In genomic region chr2:69054431-69054830, GRCh38 we compare ENCODE assay signal across 1 cellular context.
A peak's percentile ranks its signal among the peaks of the same experiment; 100 is the strongest.
TF ChIP-seq lines count a peak whose summit lies in the region.

No MANE protein-coding gene starts in this region.

TF ChIP-seq in GM12878, 131 proteins besides CTCF, POLR2A, EP300 and RAD21 (continued from another document and continues in another):
- TF ChIP-seq FOXM1 (IDR thresholded peaks at IDR 0.05; ENCODE audit: low read depth, low read length) (no peak), KLF5 (IDR thresholded peaks at IDR 0.05; ENCODE audit: partially characterized antibody) (no peak), ZNF207 (IDR thresholded peaks at IDR 0.05; ENCODE audit: borderline replicate concordance) (no peak), IKZF1 (conservative IDR thresholded peaks at IDR 0.05) (no peak), RCOR1 (conservative IDR thresholded peaks at IDR 0.05; ENCODE audit: low read depth, low read length) (no peak), MTA2 (IDR thresholded peaks at IDR 0.05; ENCODE audit: low read depth) (no peak), PAX8 (IDR thresholded peaks at IDR 0.05) (no peak), CBFB (IDR thresholded peaks at IDR 0.05; ENCODE audit: low read depth) (peak; percentile 82), TARDBP (IDR thresholded peaks at IDR 0.05; ENCODE audit: borderline replicate concordance) (no peak), KAT2A (conservative IDR thresholded peaks at IDR 0.05; ENCODE audit: control insufficient read depth, low read depth, low read length) (no peak), IKZF2 (IDR thresholded peaks at IDR 0.05) (no peak), MEF2B (IDR thresholded peaks at IDR 0.05; ENCODE audit: partially characterized antibody, poor library complexity, severe bottlenecking) (no peak), KDM1A (IDR thresholded peaks at IDR 0.05; ENCODE audit: borderline replicate concordance) (no peak), YY1 (IDR thresholded peaks at IDR 0.05; ENCODE audit: low read depth, low read length) (no peak), MEF2A (IDR thresholded peaks at IDR 0.05; ENCODE audit: insufficient read depth, low read depth, low read length) (peak; percentile 66; the same call in 1 of the 2 replicates), CEBPB (IDR thresholded peaks at IDR 0.05; ENCODE audit: borderline replicate concordance in 1 of 2, low read depth in 2 of 2, low read length in 2 of 2) (0 out of 4 replicates have a peak, but pooled peaks of 1 of the 2 experiments have one; percentile 32), PBX3 (IDR thresholded peaks at IDR 0.05; ENCODE audit: insufficient replicate concordance, low read depth, low read length) (no peak), HDAC6 (IDR thresholded peaks at IDR 0.05; ENCODE audit: unreplicated experiment) (no peak), SMAD5 (IDR thresholded peaks at IDR 0.05; ENCODE audit: low read depth) (no peak), NFXL1 (IDR thresholded peaks at IDR 0.05; ENCODE audit: borderline replicate concordance) (no peak), ASH2L (IDR thresholded peaks at IDR 0.05; ENCODE audit: borderline replicate concordance, low read depth) (no peak), YBX1 (IDR thresholded peaks at IDR 0.05) (no peak), RFX5 (IDR thresholded peaks at IDR 0.05; ENCODE audit: low read depth, low read length) (no peak), JUND (IDR thresholded peaks at IDR 0.05; ENCODE audit: low read depth, low read length) (no peak), USF2 (IDR thresholded peaks at IDR 0.05; ENCODE audit: borderline replicate concordance, low read depth, low read length) (no peak), ZZZ3 (IDR thresholded peaks at IDR 0.05; ENCODE audit: control insufficient read depth, insufficient read length, low read depth) (no peak), MYC (IDR thresholded peaks at IDR 0.05; ENCODE audit: insufficient read depth, insufficient read length, insufficient replicate concordance, low read length, severe bottlenecking) (no peak), JUNB (IDR thresholded peaks at IDR 0.05) (peak; percentile 86), BCL11A (IDR thresholded peaks at IDR 0.05; ENCODE audit: low read depth, low read length) (peak; percentile 73; the same call in 1 of the 2 replicates), IRF4 (IDR thresholded peaks at IDR 0.05; ENCODE audit: low read depth, low read length) (peak; percentile 86; the same call in 1 of the 2 replicates), ZBED1 (IDR thresholded peaks at IDR 0.05; ENCODE audit: borderline replicate concordance) (no peak), TCF7 (IDR thresholded peaks at IDR 0.05; ENCODE audit: borderline replicate concordance) (no peak), MXI1 (IDR thresholded peaks at IDR 0.05; ENCODE audit: low read depth, low read length) (no peak), CBX3 (IDR thresholded peaks at IDR 0.05; ENCODE audit: borderline replicate concordance, low read depth) (no peak), CHD2 (IDR thresholded peaks at IDR 0.05; ENCODE audit: borderline replicate concordance, low read depth, low read length) (no peak), PML (IDR thresholded peaks at IDR 0.05; ENCODE audit: low read length) (no peak), LARP7 (IDR thresholded peaks at IDR 0.05) (no peak), PAX5 (IDR thresholded peaks at IDR 0.05; ENCODE audit: borderline replicate concordance, low read depth, low read length) (peak; percentile 57; the same call in 1 of the 2 replicates), SP1 (IDR thresholded peaks at IDR 0.05; ENCODE audit: low read depth, low read length) (no peak), FOXK2 (IDR thresholded peaks at IDR 0.05) (no peak), NR2C2 (IDR thresholded peaks at IDR 0.05; ENCODE audit: borderline replicate concordance, control insufficient read depth, insufficient read length, low read depth) (no peak), RUNX3 (IDR thresholded peaks at IDR 0.05; ENCODE audit: low read length) (peak; percentile 99)
- TF ChIP-seq, protein P1, sequence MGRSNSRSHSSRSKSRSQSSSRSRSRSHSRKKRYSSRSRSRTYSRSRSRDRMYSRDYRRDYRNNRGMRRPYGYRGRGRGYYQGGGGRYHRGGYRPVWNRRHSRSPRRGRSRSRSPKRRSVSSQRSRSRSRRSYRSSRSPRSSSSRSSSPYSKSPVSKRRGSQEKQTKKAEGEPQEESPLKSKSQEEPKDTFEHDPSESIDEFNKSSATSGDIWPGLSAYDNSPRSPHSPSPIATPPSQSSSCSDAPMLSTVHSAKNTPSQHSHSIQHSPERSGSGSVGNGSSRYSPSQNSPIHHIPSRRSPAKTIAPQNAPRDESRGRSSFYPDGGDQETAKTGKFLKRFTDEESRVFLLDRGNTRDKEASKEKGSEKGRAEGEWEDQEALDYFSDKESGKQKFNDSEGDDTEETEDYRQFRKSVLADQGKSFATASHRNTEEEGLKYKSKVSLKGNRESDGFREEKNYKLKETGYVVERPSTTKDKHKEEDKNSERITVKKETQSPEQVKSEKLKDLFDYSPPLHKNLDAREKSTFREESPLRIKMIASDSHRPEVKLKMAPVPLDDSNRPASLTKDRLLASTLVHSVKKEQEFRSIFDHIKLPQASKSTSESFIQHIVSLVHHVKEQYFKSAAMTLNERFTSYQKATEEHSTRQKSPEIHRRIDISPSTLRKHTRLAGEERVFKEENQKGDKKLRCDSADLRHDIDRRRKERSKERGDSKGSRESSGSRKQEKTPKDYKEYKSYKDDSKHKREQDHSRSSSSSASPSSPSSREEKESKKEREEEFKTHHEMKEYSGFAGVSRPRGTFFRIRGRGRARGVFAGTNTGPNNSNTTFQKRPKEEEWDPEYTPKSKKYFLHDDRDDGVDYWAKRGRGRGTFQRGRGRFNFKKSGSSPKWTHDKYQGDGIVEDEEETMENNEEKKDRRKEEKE (IDR thresholded peaks at IDR 0.05), result no peak
- TF ChIP-seq, protein P2, sequence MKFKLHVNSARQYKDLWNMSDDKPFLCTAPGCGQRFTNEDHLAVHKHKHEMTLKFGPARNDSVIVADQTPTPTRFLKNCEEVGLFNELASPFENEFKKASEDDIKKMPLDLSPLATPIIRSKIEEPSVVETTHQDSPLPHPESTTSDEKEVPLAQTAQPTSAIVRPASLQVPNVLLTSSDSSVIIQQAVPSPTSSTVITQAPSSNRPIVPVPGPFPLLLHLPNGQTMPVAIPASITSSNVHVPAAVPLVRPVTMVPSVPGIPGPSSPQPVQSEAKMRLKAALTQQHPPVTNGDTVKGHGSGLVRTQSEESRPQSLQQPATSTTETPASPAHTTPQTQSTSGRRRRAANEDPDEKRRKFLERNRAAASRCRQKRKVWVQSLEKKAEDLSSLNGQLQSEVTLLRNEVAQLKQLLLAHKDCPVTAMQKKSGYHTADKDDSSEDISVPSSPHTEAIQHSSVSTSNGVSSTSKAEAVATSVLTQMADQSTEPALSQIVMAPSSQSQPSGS (IDR thresholded peaks at IDR 0.05; ENCODE audit: low read length), result peak; percentile 91
- TF ChIP-seq, protein P3, sequence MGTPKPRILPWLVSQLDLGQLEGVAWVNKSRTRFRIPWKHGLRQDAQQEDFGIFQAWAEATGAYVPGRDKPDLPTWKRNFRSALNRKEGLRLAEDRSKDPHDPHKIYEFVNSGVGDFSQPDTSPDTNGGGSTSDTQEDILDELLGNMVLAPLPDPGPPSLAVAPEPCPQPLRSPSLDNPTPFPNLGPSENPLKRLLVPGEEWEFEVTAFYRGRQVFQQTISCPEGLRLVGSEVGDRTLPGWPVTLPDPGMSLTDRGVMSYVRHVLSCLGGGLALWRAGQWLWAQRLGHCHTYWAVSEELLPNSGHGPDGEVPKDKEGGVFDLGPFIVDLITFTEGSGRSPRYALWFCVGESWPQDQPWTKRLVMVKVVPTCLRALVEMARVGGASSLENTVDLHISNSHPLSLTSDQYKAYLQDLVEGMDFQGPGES (IDR thresholded peaks at IDR 0.05), result no peak
- TF ChIP-seq, protein P4, sequence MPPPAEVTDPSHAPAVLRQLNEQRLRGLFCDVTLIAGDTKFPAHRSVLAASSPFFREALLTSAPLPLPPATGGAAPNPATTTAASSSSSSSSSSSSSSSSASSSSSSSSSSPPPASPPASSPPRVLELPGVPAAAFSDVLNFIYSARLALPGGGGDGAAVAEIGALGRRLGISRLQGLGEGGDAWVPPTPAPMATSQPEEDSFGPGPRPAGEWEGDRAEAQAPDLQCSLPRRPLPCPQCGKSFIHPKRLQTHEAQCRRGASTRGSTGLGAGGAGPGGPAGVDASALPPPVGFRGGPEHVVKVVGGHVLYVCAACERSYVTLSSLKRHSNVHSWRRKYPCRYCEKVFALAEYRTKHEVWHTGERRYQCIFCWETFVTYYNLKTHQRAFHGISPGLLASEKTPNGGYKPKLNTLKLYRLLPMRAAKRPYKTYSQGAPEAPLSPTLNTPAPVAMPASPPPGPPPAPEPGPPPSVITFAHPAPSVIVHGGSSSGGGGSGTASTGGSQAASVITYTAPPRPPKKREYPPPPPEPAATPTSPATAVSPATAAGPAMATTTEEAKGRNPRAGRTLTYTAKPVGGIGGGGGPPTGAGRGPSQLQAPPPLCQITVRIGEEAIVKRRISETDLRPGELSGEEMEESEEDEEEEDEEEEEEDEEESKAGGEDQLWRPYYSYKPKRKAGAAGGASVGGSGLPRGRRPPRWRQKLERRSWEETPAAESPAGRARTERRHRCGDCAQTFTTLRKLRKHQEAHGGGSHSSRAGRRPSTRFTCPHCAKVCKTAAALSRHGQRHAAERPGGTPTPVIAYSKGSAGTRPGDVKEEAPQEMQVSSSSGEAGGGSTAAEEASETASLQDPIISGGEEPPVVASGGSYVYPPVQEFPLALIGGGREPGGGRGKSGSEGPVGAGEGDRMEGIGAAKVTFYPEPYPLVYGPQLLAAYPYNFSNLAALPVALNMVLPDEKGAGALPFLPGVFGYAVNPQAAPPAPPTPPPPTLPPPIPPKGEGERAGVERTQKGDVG (CRISPR knock-in tag; IDR thresholded peaks at IDR 0.05), result no peak
- TF ChIP-seq, protein P5, sequence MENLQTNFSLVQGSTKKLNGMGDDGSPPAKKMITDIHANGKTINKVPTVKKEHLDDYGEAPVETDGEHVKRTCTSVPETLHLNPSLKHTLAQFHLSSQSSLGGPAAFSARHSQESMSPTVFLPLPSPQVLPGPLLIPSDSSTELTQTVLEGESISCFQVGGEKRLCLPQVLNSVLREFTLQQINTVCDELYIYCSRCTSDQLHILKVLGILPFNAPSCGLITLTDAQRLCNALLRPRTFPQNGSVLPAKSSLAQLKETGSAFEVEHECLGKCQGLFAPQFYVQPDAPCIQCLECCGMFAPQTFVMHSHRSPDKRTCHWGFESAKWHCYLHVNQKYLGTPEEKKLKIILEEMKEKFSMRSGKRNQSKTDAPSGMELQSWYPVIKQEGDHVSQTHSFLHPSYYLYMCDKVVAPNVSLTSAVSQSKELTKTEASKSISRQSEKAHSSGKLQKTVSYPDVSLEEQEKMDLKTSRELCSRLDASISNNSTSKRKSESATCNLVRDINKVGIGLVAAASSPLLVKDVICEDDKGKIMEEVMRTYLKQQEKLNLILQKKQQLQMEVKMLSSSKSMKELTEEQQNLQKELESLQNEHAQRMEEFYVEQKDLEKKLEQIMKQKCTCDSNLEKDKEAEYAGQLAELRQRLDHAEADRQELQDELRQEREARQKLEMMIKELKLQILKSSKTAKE (IDR thresholded peaks at IDR 0.05; ENCODE audit: low read depth, poor library complexity, severe bottlenecking), result no peak
- TF ChIP-seq, protein P6, sequence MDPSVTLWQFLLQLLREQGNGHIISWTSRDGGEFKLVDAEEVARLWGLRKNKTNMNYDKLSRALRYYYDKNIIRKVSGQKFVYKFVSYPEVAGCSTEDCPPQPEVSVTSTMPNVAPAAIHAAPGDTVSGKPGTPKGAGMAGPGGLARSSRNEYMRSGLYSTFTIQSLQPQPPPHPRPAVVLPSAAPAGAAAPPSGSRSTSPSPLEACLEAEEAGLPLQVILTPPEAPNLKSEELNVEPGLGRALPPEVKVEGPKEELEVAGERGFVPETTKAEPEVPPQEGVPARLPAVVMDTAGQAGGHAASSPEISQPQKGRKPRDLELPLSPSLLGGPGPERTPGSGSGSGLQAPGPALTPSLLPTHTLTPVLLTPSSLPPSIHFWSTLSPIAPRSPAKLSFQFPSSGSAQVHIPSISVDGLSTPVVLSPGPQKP (IDR thresholded peaks at IDR 0.05; ENCODE audit: low read depth, low read length), result no peak
- TF ChIP-seq, protein P7, sequence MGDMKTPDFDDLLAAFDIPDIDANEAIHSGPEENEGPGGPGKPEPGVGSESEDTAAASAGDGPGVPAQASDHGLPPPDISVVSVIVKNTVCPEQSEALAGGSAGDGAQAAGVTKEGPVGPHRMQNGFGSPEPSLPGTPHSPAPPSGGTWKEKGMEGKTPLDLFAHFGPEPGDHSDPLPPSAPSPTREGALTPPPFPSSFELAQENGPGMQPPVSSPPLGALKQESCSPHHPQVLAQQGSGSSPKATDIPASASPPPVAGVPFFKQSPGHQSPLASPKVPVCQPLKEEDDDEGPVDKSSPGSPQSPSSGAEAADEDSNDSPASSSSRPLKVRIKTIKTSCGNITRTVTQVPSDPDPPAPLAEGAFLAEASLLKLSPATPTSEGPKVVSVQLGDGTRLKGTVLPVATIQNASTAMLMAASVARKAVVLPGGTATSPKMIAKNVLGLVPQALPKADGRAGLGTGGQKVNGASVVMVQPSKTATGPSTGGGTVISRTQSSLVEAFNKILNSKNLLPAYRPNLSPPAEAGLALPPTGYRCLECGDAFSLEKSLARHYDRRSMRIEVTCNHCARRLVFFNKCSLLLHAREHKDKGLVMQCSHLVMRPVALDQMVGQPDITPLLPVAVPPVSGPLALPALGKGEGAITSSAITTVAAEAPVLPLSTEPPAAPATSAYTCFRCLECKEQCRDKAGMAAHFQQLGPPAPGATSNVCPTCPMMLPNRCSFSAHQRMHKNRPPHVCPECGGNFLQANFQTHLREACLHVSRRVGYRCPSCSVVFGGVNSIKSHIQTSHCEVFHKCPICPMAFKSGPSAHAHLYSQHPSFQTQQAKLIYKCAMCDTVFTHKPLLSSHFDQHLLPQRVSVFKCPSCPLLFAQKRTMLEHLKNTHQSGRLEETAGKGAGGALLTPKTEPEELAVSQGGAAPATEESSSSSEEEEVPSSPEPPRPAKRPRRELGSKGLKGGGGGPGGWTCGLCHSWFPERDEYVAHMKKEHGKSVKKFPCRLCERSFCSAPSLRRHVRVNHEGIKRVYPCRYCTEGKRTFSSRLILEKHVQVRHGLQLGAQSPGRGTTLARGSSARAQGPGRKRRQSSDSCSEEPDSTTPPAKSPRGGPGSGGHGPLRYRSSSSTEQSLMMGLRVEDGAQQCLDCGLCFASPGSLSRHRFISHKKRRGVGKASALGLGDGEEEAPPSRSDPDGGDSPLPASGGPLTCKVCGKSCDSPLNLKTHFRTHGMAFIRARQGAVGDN (IDR thresholded peaks at IDR 0.05), result no peak
